Comparison of ENCODE assay signal across 9 cellular contexts in the genomic region with DNA sequence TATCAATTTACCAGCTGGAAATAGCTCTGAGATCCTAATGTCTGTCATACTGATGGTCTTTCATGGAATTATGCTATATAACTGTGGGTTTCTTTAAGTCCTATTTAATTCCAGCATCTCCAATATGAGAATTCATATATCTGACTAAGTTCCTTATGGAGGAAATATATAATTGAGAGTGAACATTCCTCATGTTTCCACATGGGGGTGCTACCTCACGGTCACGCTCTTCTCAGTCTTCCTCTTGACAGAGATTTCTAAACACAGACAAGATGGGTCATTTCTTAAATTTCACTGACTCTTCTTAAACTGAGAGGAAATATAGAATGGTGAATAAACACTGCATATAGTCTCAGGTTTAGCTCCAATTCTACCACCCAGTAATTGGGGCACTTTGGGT.
DNase-seq lines count a peak whose midpoint lies in the region; ATAC-seq and TF ChIP-seq lines count a peak whose summit lies in the region.
"Had no signal": no experiment of that assay in that cellular context is flagged by ENCODE, and none has a peak within 500 bp of the region (broad histone marks: within the 10 kb centered on the region; RNA-seq: fewer than 3 reads in every experiment).

No MANE protein-coding gene starts in this region.

- H3K27me3 Mint-ChIP-seq in nephron (ENCODE audit: low read depth) = no peaks in the 10 kb centered on the region

- H3K36me3 Mint-ChIP-seq in nephron (ENCODE audit: low read depth) = no peaks in the 10 kb centered on the region

- H3K27ac Mint-ChIP-seq in nephron = no peak overlapping the region

- H3K9me3 Mint-ChIP-seq in nephron = no peaks in the 10 kb centered on the region

- no peak overlapping the region for H3K4me3 ChIP-seq in GM12865 (ENCODE audit: low read depth, low read length)

- peak; percentile 54 for ATAC-seq in HG02588 (IDR thresholded peaks at IDR 0.05; ENCODE audit: unreplicated experiment)
- ATAC-seq in HG03097 (IDR thresholded peaks at IDR 0.05; ENCODE audit: low FRiP score, unreplicated experiment) = no peak

- TF ChIP-seq CTCF in GM12865 (IDR thresholded peaks at IDR 0.05; ENCODE audit: insufficient read depth, low read depth, low read length, missing control alignments) = peak; percentile 37
- peak in 2 of 3 experiments; percentile 9 to 11 for TF ChIP-seq CTCF in nephron (IDR thresholded peaks at IDR 0.05; ENCODE audit: unreplicated experiment in 3 of 3)

- no peak overlapping the region for H3K4me3 Mint-ChIP-seq in nephron

- peak; percentile 14 for DNase-seq in GM12865 (ENCODE audit: low read depth)
- DNase-seq in amniotic epithelial cell (ENCODE audit: low read depth) = peak; percentile 29
- no peak for DNase-seq in putamen (ENCODE audit: low spot score)
- no peak for DNase-seq in hippocampal formation (lab: John Stamatoyannopoulos, UW)
- no peak for DNase-seq in DMS153 treated with DMSO at 0.1 percent for 48 hours (lab: John Stamatoyannopoulos, UW; ENCODE audit: unreplicated experiment)
- DNase-seq: NCI-H2227 treated with DMSO at 0.1 percent for 48 hours had no signal

- H3K4me1 Mint-ChIP-seq in nephron = no peaks in the 10 kb centered on the region

Comparison
In these comparisons a context has a peak if more than half of its experiments do, and no peak if none do; other contexts are left out.
1. DNase-seq: peak in GM12865 (single experiment) and amniotic epithelial cell (single experiment); none in putamen (single experiment), hippocampal formation (0 of 2) and DMS153 treated with DMSO at 0.1 percent for 48 hours (single experiment).